1 cellular context compared by ENCODE assay signal in genomic region chr1:59043796-59044195, GRCh38.
A peak's percentile ranks its signal among the peaks of the same experiment; 100 is the strongest.
TF ChIP-seq lines count a peak whose summit lies in the region.

No MANE protein-coding gene starts in this region.

TF ChIP-seq in K562, 482 proteins besides CTCF, POLR2A, EP300 and RAD21 (continued from another document and continues in another):
- TF ChIP-seq THAP12 (CRISPR knock-in tag; IDR thresholded peaks at IDR 0.05) (no peak), FUS (optimal IDR thresholded peaks at IDR 0.05; ENCODE audit: low read depth, low read length) (no peak), NFRKB (IDR thresholded peaks at IDR 0.05; ENCODE audit: low read depth) (no peak), HMGXB4 (CRISPR knock-in tag; IDR thresholded peaks at IDR 0.05) (no peak), FOXP1 (CRISPR knock-in tag; IDR thresholded peaks at IDR 0.05) (no peak), RBM22 (IDR thresholded peaks at IDR 0.05; ENCODE audit: low read depth, low read length, poor library complexity, severe bottlenecking) (no peak), CXXC5 (CRISPR knock-in tag; IDR thresholded peaks at IDR 0.05) (peak; percentile 68), BDP1 (IDR thresholded peaks at IDR 0.05; ENCODE audit: insufficient read depth, insufficient read length) (no peak), ZKSCAN1 (IDR thresholded peaks at IDR 0.05; ENCODE audit: low read depth, low read length) (no peak), SNAPC5 (CRISPR knock-in tag; IDR thresholded peaks at IDR 0.05) (no peak), TRIM25 (IDR thresholded peaks at IDR 0.05; ENCODE audit: borderline replicate concordance) (no peak), BHLHE40 (IDR thresholded peaks at IDR 0.05; ENCODE audit: low read length) (peak; percentile 52), GATA2 (CRISPR knock-in tag; IDR thresholded peaks at IDR 0.05) (peak; percentile 72), ILF3 (IDR thresholded peaks at IDR 0.05; ENCODE audit: borderline replicate concordance) (no peak), GATAD2B (IDR thresholded peaks at IDR 0.05; ENCODE audit: borderline replicate concordance) (no peak), MEF2A (IDR thresholded peaks at IDR 0.05; ENCODE audit: control insufficient read depth, low read depth, low read length) (no peak), MAFF (IDR thresholded peaks at IDR 0.05; ENCODE audit: low read length) (no peak), SOX6 (IDR thresholded peaks at IDR 0.05) (peak; percentile 69; the same call in 1 of the 2 replicates), SMAD1 (IDR thresholded peaks at IDR 0.05; ENCODE audit: low read depth, low read length, partially characterized antibody) (no peak), ARNT (IDR thresholded peaks at IDR 0.05) (no peak), MYC (IDR thresholded peaks at IDR 0.05; ENCODE audit: low read depth, low read length) (0 out of 2 replicates have a peak, but pooled peaks have one; percentile 31), MYC (CRISPR knock-in tag; IDR thresholded peaks at IDR 0.05; ENCODE audit: borderline replicate concordance, low read depth) (no peak), TOE1 (IDR thresholded peaks at IDR 0.05; ENCODE audit: borderline replicate concordance) (peak; percentile 30; the same call in 1 of the 2 replicates), TOE1 (CRISPR knock-in tag; IDR thresholded peaks at IDR 0.05; ENCODE audit: borderline replicate concordance, low read depth) (no peak), PRMT5 (CRISPR knock-in tag; IDR thresholded peaks at IDR 0.05) (no peak), ZFP1 (CRISPR knock-in tag; IDR thresholded peaks at IDR 0.05) (no peak), ELF1 (tag; IDR thresholded peaks at IDR 0.05) (no peak), NCOA1 (IDR thresholded peaks at IDR 0.05; ENCODE audit: low read depth) (no peak), RBM39 (optimal IDR thresholded peaks at IDR 0.05; ENCODE audit: low read depth, low read length) (no peak), ATF7 (IDR thresholded peaks at IDR 0.05) (peak; percentile 83), GABPA (tag; conservative IDR thresholded peaks at IDR 0.05; ENCODE audit: low read depth) (peak; percentile 42; the same call in 1 of the 2 replicates), MCM2 (IDR thresholded peaks at IDR 0.05; ENCODE audit: low read depth) (no peak)
- TF ChIP-seq, protein P1, sequence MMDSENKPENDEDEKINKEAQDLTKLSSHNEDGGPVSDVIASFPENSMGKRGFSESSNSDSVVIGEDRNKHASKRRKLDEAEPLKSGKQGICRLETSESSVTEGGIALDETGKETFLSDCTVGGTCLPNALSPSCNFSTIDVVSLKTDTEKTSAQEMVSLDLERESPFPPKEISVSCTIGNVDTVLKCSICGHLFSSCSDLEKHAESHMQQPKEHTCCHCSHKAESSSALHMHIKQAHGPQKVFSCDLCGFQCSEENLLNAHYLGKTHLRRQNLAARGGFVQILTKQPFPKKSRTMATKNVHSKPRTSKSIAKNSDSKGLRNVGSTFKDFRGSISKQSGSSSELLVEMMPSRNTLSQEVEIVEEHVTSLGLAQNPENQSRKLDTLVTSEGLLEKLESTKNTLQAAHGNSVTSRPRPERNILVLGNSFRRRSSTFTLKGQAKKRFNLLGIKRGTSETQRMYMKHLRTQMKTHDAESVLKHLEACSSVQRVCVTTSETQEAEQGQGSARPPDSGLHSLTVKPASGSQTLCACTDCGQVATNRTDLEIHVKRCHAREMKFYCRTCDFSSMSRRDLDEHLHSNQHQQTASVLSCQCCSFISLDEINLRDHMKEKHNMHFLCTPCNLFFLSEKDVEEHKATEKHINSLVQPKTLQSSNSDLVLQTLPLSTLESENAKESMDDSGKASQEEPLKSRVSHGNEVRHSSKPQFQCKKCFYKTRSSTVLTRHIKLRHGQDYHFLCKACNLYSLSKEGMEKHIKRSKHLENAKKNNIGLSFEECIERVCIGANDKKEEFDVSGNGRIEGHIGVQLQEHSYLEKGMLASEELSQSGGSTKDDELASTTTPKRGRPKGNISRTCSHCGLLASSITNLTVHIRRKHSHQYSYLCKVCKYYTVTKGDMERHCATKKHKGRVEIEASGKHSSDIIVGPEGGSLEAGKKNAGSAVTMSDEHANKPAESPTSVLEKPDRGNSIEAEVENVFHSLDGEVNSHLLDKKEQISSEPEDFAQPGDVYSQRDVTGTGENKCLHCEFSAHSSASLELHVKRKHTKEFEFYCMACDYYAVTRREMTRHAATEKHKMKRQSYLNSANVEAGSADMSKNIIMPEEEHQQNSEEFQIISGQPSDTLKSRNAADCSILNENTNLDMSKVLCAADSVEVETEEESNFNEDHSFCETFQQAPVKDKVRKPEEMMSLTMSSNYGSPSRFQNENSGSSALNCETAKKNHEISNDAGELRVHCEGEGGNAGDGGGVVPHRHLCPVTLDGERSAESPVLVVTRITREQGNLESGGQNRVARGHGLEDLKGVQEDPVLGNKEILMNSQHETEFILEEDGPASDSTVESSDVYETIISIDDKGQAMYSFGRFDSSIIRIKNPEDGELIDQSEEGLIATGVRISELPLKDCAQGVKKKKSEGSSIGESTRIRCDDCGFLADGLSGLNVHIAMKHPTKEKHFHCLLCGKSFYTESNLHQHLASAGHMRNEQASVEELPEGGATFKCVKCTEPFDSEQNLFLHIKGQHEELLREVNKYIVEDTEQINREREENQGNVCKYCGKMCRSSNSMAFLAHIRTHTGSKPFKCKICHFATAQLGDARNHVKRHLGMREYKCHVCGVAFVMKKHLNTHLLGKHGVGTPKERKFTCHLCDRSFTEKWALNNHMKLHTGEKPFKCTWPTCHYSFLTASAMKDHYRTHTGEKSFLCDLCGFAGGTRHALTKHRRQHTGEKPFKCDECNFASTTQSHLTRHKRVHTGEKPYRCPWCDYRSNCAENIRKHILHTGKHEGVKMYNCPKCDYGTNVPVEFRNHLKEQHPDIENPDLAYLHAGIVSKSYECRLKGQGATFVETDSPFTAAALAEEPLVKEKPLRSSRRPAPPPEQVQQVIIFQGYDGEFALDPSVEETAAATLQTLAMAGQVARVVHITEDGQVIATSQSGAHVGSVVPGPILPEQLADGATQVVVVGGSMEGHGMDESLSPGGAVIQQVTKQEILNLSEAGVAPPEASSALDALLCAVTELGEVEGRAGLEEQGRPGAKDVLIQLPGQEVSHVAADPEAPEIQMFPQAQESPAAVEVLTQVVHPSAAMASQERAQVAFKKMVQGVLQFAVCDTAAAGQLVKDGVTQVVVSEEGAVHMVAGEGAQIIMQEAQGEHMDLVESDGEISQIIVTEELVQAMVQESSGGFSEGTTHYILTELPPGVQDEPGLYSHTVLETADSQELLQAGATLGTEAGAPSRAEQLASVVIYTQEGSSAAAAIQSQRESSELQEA (IDR thresholded peaks at IDR 0.05; ENCODE audit: low read depth), result no peak
- TF ChIP-seq, protein P2, sequence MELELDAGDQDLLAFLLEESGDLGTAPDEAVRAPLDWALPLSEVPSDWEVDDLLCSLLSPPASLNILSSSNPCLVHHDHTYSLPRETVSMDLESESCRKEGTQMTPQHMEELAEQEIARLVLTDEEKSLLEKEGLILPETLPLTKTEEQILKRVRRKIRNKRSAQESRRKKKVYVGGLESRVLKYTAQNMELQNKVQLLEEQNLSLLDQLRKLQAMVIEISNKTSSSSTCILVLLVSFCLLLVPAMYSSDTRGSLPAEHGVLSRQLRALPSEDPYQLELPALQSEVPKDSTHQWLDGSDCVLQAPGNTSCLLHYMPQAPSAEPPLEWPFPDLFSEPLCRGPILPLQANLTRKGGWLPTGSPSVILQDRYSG (tag; conservative IDR thresholded peaks at IDR 0.05; ENCODE audit: low read depth), result no peak
- TF ChIP-seq, protein P3, sequence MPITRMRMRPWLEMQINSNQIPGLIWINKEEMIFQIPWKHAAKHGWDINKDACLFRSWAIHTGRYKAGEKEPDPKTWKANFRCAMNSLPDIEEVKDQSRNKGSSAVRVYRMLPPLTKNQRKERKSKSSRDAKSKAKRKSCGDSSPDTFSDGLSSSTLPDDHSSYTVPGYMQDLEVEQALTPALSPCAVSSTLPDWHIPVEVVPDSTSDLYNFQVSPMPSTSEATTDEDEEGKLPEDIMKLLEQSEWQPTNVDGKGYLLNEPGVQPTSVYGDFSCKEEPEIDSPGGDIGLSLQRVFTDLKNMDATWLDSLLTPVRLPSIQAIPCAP (CRISPR knock-in tag; IDR thresholded peaks at IDR 0.05; ENCODE audit: borderline replicate concordance), result no peak
- TF ChIP-seq, protein P4, sequence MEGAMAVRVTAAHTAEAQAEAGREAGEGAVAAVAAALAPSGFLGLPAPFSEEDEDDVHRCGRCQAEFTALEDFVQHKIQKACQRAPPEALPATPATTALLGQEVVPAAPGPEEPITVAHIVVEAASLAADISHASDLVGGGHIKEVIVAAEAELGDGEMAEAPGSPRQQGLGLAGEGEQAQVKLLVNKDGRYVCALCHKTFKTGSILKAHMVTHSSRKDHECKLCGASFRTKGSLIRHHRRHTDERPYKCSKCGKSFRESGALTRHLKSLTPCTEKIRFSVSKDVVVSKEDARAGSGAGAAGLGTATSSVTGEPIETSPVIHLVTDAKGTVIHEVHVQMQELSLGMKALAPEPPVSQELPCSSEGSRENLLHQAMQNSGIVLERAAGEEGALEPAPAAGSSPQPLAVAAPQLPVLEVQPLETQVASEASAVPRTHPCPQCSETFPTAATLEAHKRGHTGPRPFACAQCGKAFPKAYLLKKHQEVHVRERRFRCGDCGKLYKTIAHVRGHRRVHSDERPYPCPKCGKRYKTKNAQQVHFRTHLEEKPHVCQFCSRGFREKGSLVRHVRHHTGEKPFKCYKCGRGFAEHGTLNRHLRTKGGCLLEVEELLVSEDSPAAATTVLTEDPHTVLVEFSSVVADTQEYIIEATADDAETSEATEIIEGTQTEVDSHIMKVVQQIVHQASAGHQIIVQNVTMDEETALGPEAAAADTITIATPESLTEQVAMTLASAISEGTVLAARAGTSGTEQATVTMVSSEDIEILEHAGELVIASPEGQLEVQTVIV (CRISPR knock-in tag; IDR thresholded peaks at IDR 0.05; ENCODE audit: borderline replicate concordance), result no peak
- TF ChIP-seq, protein P5, sequence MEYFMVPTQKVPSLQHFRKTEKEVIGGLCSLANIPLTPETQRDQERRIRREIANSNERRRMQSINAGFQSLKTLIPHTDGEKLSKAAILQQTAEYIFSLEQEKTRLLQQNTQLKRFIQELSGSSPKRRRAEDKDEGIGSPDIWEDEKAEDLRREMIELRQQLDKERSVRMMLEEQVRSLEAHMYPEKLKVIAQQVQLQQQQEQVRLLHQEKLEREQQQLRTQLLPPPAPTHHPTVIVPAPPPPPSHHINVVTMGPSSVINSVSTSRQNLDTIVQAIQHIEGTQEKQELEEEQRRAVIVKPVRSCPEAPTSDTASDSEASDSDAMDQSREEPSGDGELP (CRISPR knock-in tag; IDR thresholded peaks at IDR 0.05; ENCODE audit: borderline replicate concordance), result peak; percentile 55; the same call in 1 of the 2 replicates
- TF ChIP-seq, protein P6, sequence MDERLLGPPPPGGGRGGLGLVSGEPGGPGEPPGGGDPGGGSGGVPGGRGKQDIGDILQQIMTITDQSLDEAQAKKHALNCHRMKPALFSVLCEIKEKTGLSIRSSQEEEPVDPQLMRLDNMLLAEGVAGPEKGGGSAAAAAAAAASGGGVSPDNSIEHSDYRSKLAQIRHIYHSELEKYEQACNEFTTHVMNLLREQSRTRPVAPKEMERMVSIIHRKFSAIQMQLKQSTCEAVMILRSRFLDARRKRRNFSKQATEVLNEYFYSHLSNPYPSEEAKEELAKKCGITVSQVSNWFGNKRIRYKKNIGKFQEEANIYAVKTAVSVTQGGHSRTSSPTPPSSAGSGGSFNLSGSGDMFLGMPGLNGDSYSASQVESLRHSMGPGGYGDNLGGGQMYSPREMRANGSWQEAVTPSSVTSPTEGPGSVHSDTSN (CRISPR knock-in tag; IDR thresholded peaks at IDR 0.05; ENCODE audit: low read depth), result no peak
- TF ChIP-seq, protein P6 (tag; conservative IDR thresholded peaks at IDR 0.05; ENCODE audit: low read depth), result peak; percentile 54; the same call in 1 of the 2 replicates
